15 cellular contexts compared by ENCODE assay signal in the genomic region with DNA sequence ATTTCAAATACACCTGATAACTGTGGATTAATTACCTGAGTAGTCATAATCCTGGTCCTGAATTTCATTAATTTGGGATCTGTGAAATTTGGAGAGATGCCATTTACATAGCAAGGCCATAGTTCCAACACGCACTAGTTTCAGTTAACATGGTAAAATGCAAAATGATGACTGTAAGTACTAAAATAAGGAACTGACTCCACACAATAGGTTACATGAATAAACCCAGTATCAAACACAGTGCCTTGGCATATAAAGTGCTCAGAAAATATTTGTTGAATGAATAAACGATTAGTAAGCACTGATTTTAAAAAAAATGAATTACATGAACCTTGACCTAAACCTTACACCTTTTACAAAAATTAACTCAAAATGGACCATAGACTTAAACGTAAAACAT.
"Had no signal": no experiment of that assay in that cellular context is flagged by ENCODE, and none has a peak within 500 bp of the region (broad histone marks: within the 10 kb centered on the region; RNA-seq: fewer than 3 reads in every experiment).

No MANE protein-coding gene starts in this region.

- ATAC-seq: heart right ventricle; left lobe of liver; naive thymus-derived CD4-positive, alpha-beta T cell had no signal

- H3K27ac ChIP-seq: epithelial cell of prostate, heart right ventricle, neutrophil, sigmoid colon, skin epidermis had no signal

- H3K27me3 ChIP-seq: heart right ventricle, neutrophil, sigmoid colon had no signal

- H3K27me3 Mint-ChIP-seq: naive thymus-derived CD4-positive, alpha-beta T cell had no signal

- H3K27ac Mint-ChIP-seq: naive thymus-derived CD4-positive, alpha-beta T cell had no signal

- FAIRE-seq: endometrium had no signal

- H3K36me3 ChIP-seq: neutrophil, sigmoid colon had no signal

- H3K9me3 ChIP-seq: neutrophil, sigmoid colon had no signal

- H3K4me3 ChIP-seq: heart right ventricle, sigmoid colon, skin epidermis had no signal

- H3K4me3 Mint-ChIP-seq: naive thymus-derived CD4-positive, alpha-beta T cell had no signal

- DNase-seq: effector memory CD4-positive, alpha-beta T cell; foreskin melanocyte; heart right ventricle; hypothalamus; mammary epithelial cell; naive thymus-derived CD4-positive, alpha-beta T cell; sigmoid colon; stimulated activated CD4-positive, alpha-beta T cell treated with anti-CD3 and anti-CD28 coated beads, Interleukin-2, amount 100 ng/mL, for 24 hours; stimulated activated naive CD4-positive, alpha-beta T cell treated with Interleukin-2 at 50 U/mL for 16 hours; trophoblast cell had no signal
